ENCODE assay signal across 8 cellular contexts in genomic region chr19:17266589-17266974, GRCh38. TPM values are rescaled to one million over a fixed set of nuclear protein-coding genes. Genes with fewer than 3 reads are reported as not detected.
DNase-seq lines count a peak whose midpoint lies in the region; ATAC-seq and TF ChIP-seq lines count a peak whose summit lies in the region.

No MANE protein-coding gene starts in this region.

- peak overlapping the region in 8 of 10 experiments; percentile 24 to 47 (median 39); a peak in 13 of 20 replicates for H3K4me3 ChIP-seq in BLaER1 treated with 17β-estradiol and CSF1 and Interleukin-3, amounts not matched to agents 10 nM and 100 nM
- H3K4me3 ChIP-seq in PC-9 (no peak overlapping the region), lower lobe of right lung (peak overlapping the region; percentile 29)

- H4K20me1 ChIP-seq in BLaER1 treated with 17β-estradiol and CSF1 and Interleukin-3, amounts not matched to agents 10 nM and 100 nM: no peaks in the 10 kb centered on the region
- H4K20me1 ChIP-seq in PC-9 (ENCODE audit: insufficient read depth): no peaks in the 10 kb centered on the region

- no TSS peak for BruUV-seq in PC-9 (replicated peaks; lab: Mats Ljungman, UMichigan)

- H2AFZ ChIP-seq in PC-9: no peak overlapping the region

- peaks cover 34 to 49% (median 43%) of the 10 kb centered on the region in 10 experiments for H3K4me1 ChIP-seq in BLaER1 treated with 17β-estradiol and CSF1 and Interleukin-3, amounts not matched to agents 10 nM and 100 nM
- peaks cover 25% of the 10 kb centered on the region for H3K4me1 ChIP-seq in PC-9 (replicated peaks; ENCODE audit: insufficient read depth)
- peaks cover 22% of the 10 kb centered on the region for H3K4me1 ChIP-seq in lower lobe of right lung

- peaks cover 17% of the 10 kb centered on the region for H3K79me2 ChIP-seq in PC-9 (ENCODE audit: low read depth)

- no peaks in the 10 kb centered on the region for H3K9me3 ChIP-seq in BLaER1 treated with 17β-estradiol and CSF1 and Interleukin-3, amounts not matched to agents 10 nM and 100 nM (replicated peaks in 1 of 11)
- no peaks in the 10 kb centered on the region for H3K9me3 ChIP-seq in PC-9 (ENCODE audit: insufficient read depth, low read depth)
- no peaks in the 10 kb centered on the region for H3K9me3 ChIP-seq in lower lobe of right lung

- DNase-seq in PC-9 (no peak), lower lobe of right lung (no peak), SK-N-DZ (ENCODE audit: low spot score) (no peak), NCI-H1105 (lab: John Stamatoyannopoulos, UW) (no peak), HUDEP-2 (lab: John Stamatoyannopoulos, UW; ENCODE audit: unreplicated experiment in 76 of 76) (no peak)

- peak overlapping the region; percentile 24 to 80 (median 64); a peak in 20 of 22 replicates for H3K27ac ChIP-seq in BLaER1 treated with 17β-estradiol and CSF1 and Interleukin-3, amounts not matched to agents 10 nM and 100 nM
- H3K27ac ChIP-seq in PC-9 (peak overlapping the region; percentile 70), lower lobe of right lung (peak overlapping the region; percentile 33)

- intact Hi-C loops in PC-9 (cut with micrococcal nuclease; ENCODE audit: unreplicated experiment) (no loop called here), lower lobe of right lung (cut with DNase I) (no loop called here)

- peak overlapping the region in 8 of 11 experiments; percentile 35 to 62 (median 54); a peak in 14 of 22 replicates for H3K9ac ChIP-seq in BLaER1 treated with 17β-estradiol and CSF1 and Interleukin-3, amounts not matched to agents 10 nM and 100 nM

- peak; percentile 21 for ATAC-seq in GM21515 (IDR thresholded peaks at IDR 0.05; ENCODE audit: unreplicated experiment)
- ATAC-seq in lower lobe of right lung: no peak
- ATAC-seq in GM21423 (IDR thresholded peaks at IDR 0.05; ENCODE audit: unreplicated experiment): no peak

- CTCF ChIA-PET in PC-9 (lab: Charles Lee): no interaction called here

- POLR2A ChIA-PET in PC-9 (lab: Charles Lee; ENCODE audit: unreplicated experiment): interaction anchor here (0.5 to 1.4 kb wide), 9 partner anchors 12 to 662 kb away, joined by 3 to 25 read pairs (median 9); partner anchors contain the start of genes OCEL1 and USE1

- H3F3A ChIP-seq in PC-9 (ENCODE audit: insufficient read depth, low read depth): peaks cover 32% of the 10 kb centered on the region

- no peaks in the 10 kb centered on the region for H3K27me3 ChIP-seq in BLaER1 treated with 17β-estradiol and CSF1 and Interleukin-3, amounts not matched to agents 10 nM and 100 nM
- no peaks in the 10 kb centered on the region for H3K27me3 ChIP-seq in PC-9 (ENCODE audit: insufficient read depth, low read depth)
- no peaks in the 10 kb centered on the region for H3K27me3 ChIP-seq in lower lobe of right lung (ENCODE audit: low read depth)

- peaks cover 17 to 32% (median 29%) of the 10 kb centered on the region in 11 experiments for H3K36me3 ChIP-seq in BLaER1 treated with 17β-estradiol and CSF1 and Interleukin-3, amounts not matched to agents 10 nM and 100 nM
- H3K36me3 ChIP-seq in PC-9 (ENCODE audit: low read depth) (peaks cover 11% of the 10 kb centered on the region; the same call in 1 of the 2 replicates), lower lobe of right lung (peaks cover 31% of the 10 kb centered on the region)

- no peaks in the 10 kb centered on the region for H3K9me2 ChIP-seq in PC-9 (ENCODE audit: insufficient read depth)

- TF ChIP-seq CTCF in PC-9 (conservative IDR thresholded peaks at IDR 0.05) (no peak), lower lobe of right lung (IDR thresholded peaks at IDR 0.05) (no peak)

- peak overlapping the region; percentile 38 to 71 (median 58) for H3K4me2 ChIP-seq in BLaER1 treated with 17β-estradiol and CSF1 and Interleukin-3, amounts not matched to agents 10 nM and 100 nM
- H3K4me2 ChIP-seq in PC-9: peak overlapping the region; percentile 34; the same call in 1 of the 2 replicates

RNA-seq across cellular contexts. Expression of gene BABAM1, which starts 0.7 kb away (rescaled TPM):
- total RNA-seq in PC-9 (2021) (127 and 152 TPM in 2 replicates), lower lobe of right lung (58.4 TPM)
- polyA plus RNA-seq in SK-N-DZ (2014; cell fraction: cytosol; rRNA removed): 109 and 123 TPM in 2 replicates
- polyA plus RNA-seq in SK-N-DZ (2014; cell fraction: nucleus; rRNA removed): 137 and 164 TPM in 2 replicates

RNA-seq across cellular contexts. Expression of gene USHBP1, which starts 2.0 kb away (rescaled TPM):
- total RNA-seq in PC-9 (2021) (not detected in 2 replicates), lower lobe of right lung (8.2 TPM)
- 0.02 and 0.45 TPM in 2 replicates for polyA plus RNA-seq in SK-N-DZ (2014; cell fraction: cytosol; rRNA removed)
- polyA plus RNA-seq in SK-N-DZ (2014; cell fraction: nucleus; rRNA removed): 0.24 and 0.28 TPM in 2 replicates

RNA-seq across cellular contexts. Expression of gene ANKLE1, which starts 15.1 kb away (rescaled TPM):
- total RNA-seq in PC-9 (2021) (0.65 and 1.2 TPM in 2 replicates), lower lobe of right lung (0.92 TPM)
- polyA plus RNA-seq in SK-N-DZ (2014; cell fraction: cytosol; rRNA removed): 2.1 and 4.7 TPM in 2 replicates
- polyA plus RNA-seq in SK-N-DZ (2014; cell fraction: nucleus; rRNA removed): 12.0 and 17.3 TPM in 2 replicates

RNA-seq across cellular contexts. Expression of gene NR2F6, which starts 20.9 kb away (rescaled TPM):
- total RNA-seq in PC-9 (2021): 90.8 and 112 TPM in 2 replicates
- total RNA-seq in lower lobe of right lung: 38.7 TPM
- 90.3 and 107 TPM in 2 replicates for polyA plus RNA-seq in SK-N-DZ (2014; cell fraction: cytosol; rRNA removed)
- 73.5 and 90.3 TPM in 2 replicates for polyA plus RNA-seq in SK-N-DZ (2014; cell fraction: nucleus; rRNA removed)

RNA-seq across cellular contexts. Expression of gene ABHD8, which starts 36.6 kb away (rescaled TPM):
- 32.2 and 37.5 TPM in 2 replicates for total RNA-seq in PC-9 (2021)
- total RNA-seq in lower lobe of right lung: 19.5 TPM
- polyA plus RNA-seq in SK-N-DZ (2014; cell fraction: cytosol; rRNA removed): 20.4 and 20.5 TPM in 2 replicates
- 9.9 and 11.1 TPM in 2 replicates for polyA plus RNA-seq in SK-N-DZ (2014; cell fraction: nucleus; rRNA removed)
